In genomic region chr22:25027552-25027951, GRCh38 we compare ENCODE assay signal across 14 cellular contexts.
DNase-seq lines count a peak whose midpoint lies in the region; ATAC-seq and TF ChIP-seq lines count a peak whose summit lies in the region.
"Had no signal": no experiment of that assay in that cellular context is flagged by ENCODE, and none has a peak within 500 bp of the region (broad histone marks: within the 10 kb centered on the region; RNA-seq: fewer than 3 reads in every experiment).

No MANE protein-coding gene starts in this region.

- in situ Hi-C loops in HAP-1 (cut with MboI; ENCODE audit: low sequenced_read_pairs): loop anchor here (5.0 kb wide), 1 partner anchor 75 kb away; the partner anchor contains the start of gene KIAA1671

- H3K27me3 Mint-ChIP-seq in WTC11 (ENCODE audit: low read depth): no peaks in the 10 kb centered on the region
- H3K27me3 Mint-ChIP-seq in endothelial cell (ENCODE audit: unreplicated experiment): peaks cover 6% of the 10 kb centered on the region
- H3K27me3 Mint-ChIP-seq: activated CD8-positive, alpha-beta T cell treated with anti-CD3 and anti-CD28 coated beads for 36 hours had no signal

- H3K4me3 ChIP-seq in tibial nerve (no peak overlapping the region), HAP-1 (no peak overlapping the region)
- H3K4me3 ChIP-seq: BLaER1, SJCRH30 had no signal

- H3K4me3 Mint-ChIP-seq in WTC11: no peak overlapping the region
- H3K4me3 Mint-ChIP-seq in endothelial cell (ENCODE audit: unreplicated experiment): no peak overlapping the region
- H3K4me3 Mint-ChIP-seq: activated CD8-positive, alpha-beta T cell treated with anti-CD3 and anti-CD28 coated beads for 36 hours; memory B cell had no signal

- TF ChIP-seq EP300 in tibial nerve (IDR thresholded peaks at IDR 0.05): no peak

- H3K27ac Mint-ChIP-seq in WTC11: peak overlapping the region; percentile 29
- H3K27ac Mint-ChIP-seq in endothelial cell (ENCODE audit: unreplicated experiment): peak overlapping the region; percentile 67
- H3K27ac Mint-ChIP-seq: activated CD8-positive, alpha-beta T cell treated with anti-CD3 and anti-CD28 coated beads for 36 hours; memory B cell had no signal

- intact Hi-C loops in left colon (cut with DNase I, micrococcal nuclease): no loop called here

- peak overlapping the region; percentile 46 to 89 (median 74) for H3K27ac ChIP-seq in tibial nerve
- H3K27ac ChIP-seq: BLaER1, SJCRH30 had no signal

- H3K9me3 ChIP-seq in tibial nerve (no peaks in the 10 kb centered on the region), HAP-1 (no peaks in the 10 kb centered on the region)
- H3K9me3 ChIP-seq: BLaER1, SJCRH30 had no signal

- H3K36me3 Mint-ChIP-seq in WTC11: peaks cover 2% of the 10 kb centered on the region
- no peaks in the 10 kb centered on the region for H3K36me3 Mint-ChIP-seq in endothelial cell (ENCODE audit: low read depth, unreplicated experiment)
- H3K36me3 Mint-ChIP-seq: memory B cell had no signal

- ATAC-seq in WTC11 (no peak), left colon (peak; percentile 71), HG02678 (IDR thresholded peaks at IDR 0.05; ENCODE audit: unreplicated experiment) (no peak)
- ATAC-seq: activated CD8-positive, alpha-beta T cell treated with anti-CD3 and anti-CD28 coated beads for 36 hours had no signal

- peaks cover 18% of the 10 kb centered on the region for H3K4me1 Mint-ChIP-seq in WTC11
- peaks cover 15% of the 10 kb centered on the region for H3K4me1 Mint-ChIP-seq in endothelial cell (ENCODE audit: unreplicated experiment)
- H3K4me1 Mint-ChIP-seq: memory B cell had no signal

- POLR2A ChIA-PET in WTC11 (lab: Charles Lee): interaction anchor here (0.6 to 1.7 kb wide), 2 partner anchors 21 to 53 kb away, joined by 5 read pairs; no protein-coding TSS in a partner anchor

- TF ChIP-seq CTCF in WTC11 (IDR thresholded peaks at IDR 0.05) (no peak), endothelial cell (IDR thresholded peaks at IDR 0.05; ENCODE audit: unreplicated experiment) (no peak), tibial nerve (IDR thresholded peaks at IDR 0.05) (no peak)

- CTCF ChIA-PET in WTC11 (lab: Charles Lee): interaction anchor here (0.7 to 2.4 kb wide), 25 partner anchors 8 to 516 kb away, joined by 3 to 17 read pairs (median 6); partner anchors contain the start of gene KIAA1671

- H3K4me1 ChIP-seq in tibial nerve (peaks cover 0 to 61% (median 32%) of the 10 kb centered on the region in 4 donors), HAP-1 (peaks cover 10% of the 10 kb centered on the region)
- H3K4me1 ChIP-seq: BLaER1 had no signal

- WGBS in tibial nerve, 2 donors: 37 to 39% methylated on average over 7 of the region's 7 CpGs

- H3K27me3 ChIP-seq in tibial nerve (no peaks in the 10 kb centered on the region), HAP-1 (ENCODE audit: low read depth) (no peaks in the 10 kb centered on the region)
- H3K27me3 ChIP-seq: BLaER1, SJCRH30 had no signal

- H3K9me3 Mint-ChIP-seq in WTC11 (no peaks in the 10 kb centered on the region), endothelial cell (ENCODE audit: unreplicated experiment) (no peaks in the 10 kb centered on the region)
- H3K9me3 Mint-ChIP-seq: activated CD8-positive, alpha-beta T cell treated with anti-CD3 and anti-CD28 coated beads for 36 hours; memory B cell had no signal

- no peak for TF ChIP-seq POLR2A in tibial nerve (IDR thresholded peaks at IDR 0.05)

- H3K36me3 ChIP-seq in tibial nerve (peaks cover 0 to 21% (median 0%) of the 10 kb centered on the region in 3 donors), HAP-1 (replicated peaks) (peaks cover 4% of the 10 kb centered on the region)
- H3K36me3 ChIP-seq: BLaER1, SJCRH30 had no signal

- no peak for DNase-seq in WTC11 (ENCODE audit: low spot score)
- no peak for DNase-seq in endothelial cell (ENCODE audit: low spot score)
- peak; percentile 46 to 49 for DNase-seq in left colon
- no peak for DNase-seq in tibial nerve (ENCODE audit: low spot score in 2 of 2)
- no peak for DNase-seq in hypothalamus (lab: John Stamatoyannopoulos, UW)
- DNase-seq in HAP-1 (ENCODE audit: low spot score in 2 of 2): no peak
- DNase-seq: activated CD8-positive, alpha-beta T cell treated with anti-CD3 and anti-CD28 coated beads for 36 hours; activated effector memory CD4-positive, alpha-beta T cell treated with anti-CD3 and anti-CD28 coated beads, Interleukin-2, amount 50 U/mL, for 16 hours; hippocampal formation; SJCRH30; stimulated activated CD4-positive, alpha-beta T cell treated with anti-CD3 and anti-CD28 coated beads, Interleukin-1b, Interleukin-23, amount 100 ng/mL, for 48 hours had no signal

TF ChIP-seq in WTC11, 78 proteins besides CTCF, POLR2A, EP300 and RAD21:
- TF ChIP-seq ERG (CRISPR knock-in tag; IDR thresholded peaks at IDR 0.05) (no peak), OVOL2 (CRISPR knock-in tag; IDR thresholded peaks at IDR 0.05; ENCODE audit: borderline replicate concordance) (no peak), ELF4 (CRISPR knock-in tag; IDR thresholded peaks at IDR 0.05; ENCODE audit: low read depth) (no peak), CBFB (CRISPR knock-in tag; IDR thresholded peaks at IDR 0.05; ENCODE audit: low read depth) (no peak), SP1 (CRISPR knock-in tag; conservative IDR thresholded peaks at IDR 0.05) (no peak), ZNF281 (CRISPR knock-in tag; IDR thresholded peaks at IDR 0.05) (no peak), FOXJ3 (CRISPR knock-in tag; IDR thresholded peaks at IDR 0.05; ENCODE audit: borderline replicate concordance) (no peak), IRF2 (CRISPR knock-in tag; IDR thresholded peaks at IDR 0.05; ENCODE audit: borderline replicate concordance, low read depth) (no peak), RORB (CRISPR knock-in tag; IDR thresholded peaks at IDR 0.05) (no peak), MXD4 (CRISPR knock-in tag; IDR thresholded peaks at IDR 0.05; ENCODE audit: borderline replicate concordance) (no peak), ZNF263 (CRISPR knock-in tag; IDR thresholded peaks at IDR 0.05; ENCODE audit: low read depth) (no peak)

Comparison
In these comparisons a context has a peak if more than half of its experiments do, and no peak if none do; other contexts are left out.
1. DNase-seq: peak in left colon (2 of 2); none in WTC11 (single experiment), endothelial cell (single experiment), tibial nerve (0 of 2), hypothalamus (0 of 51) and HAP-1 (0 of 2).